Comparison of ENCODE assay signal across 32 cellular contexts in the genomic region with DNA sequence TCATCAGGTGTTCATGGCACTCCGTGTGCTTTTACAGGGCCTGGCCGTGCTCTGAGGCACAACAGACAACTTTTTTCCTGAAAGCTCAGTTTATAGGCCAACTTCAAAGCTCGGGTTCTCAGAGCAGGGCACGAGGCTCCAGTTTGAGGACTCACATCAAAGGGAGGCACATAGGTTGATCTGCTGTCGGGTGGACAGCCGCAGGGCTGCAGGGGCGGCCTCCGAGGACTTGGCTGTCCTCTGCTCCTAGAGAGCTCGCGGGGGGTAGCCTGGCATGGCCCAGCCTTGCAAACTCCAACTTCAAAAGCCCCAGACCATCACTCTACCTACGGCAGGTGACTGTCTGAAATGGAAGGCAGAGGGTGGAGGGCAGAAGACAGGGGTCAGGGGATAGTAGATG.
"Had no signal": no experiment of that assay in that cellular context is flagged by ENCODE, and none has a peak within 500 bp of the region (broad histone marks: within the 10 kb centered on the region; RNA-seq: fewer than 3 reads in every experiment).

No MANE protein-coding gene starts in this region.

- H2AFZ ChIP-seq: neural progenitor cell had no signal

- H3K27me3 Mint-ChIP-seq: memory B cell; stimulated activated naive CD8-positive, alpha-beta T cell treated with anti-CD3 and anti-CD28 coated beads, Interleukin-15, Interleukin-2, amounts not matched to agents 100 ng/mL and 50 ng/mL, for 24 hours had no signal

- H3K27me3 ChIP-seq: colonic mucosa, gastroesophageal sphincter, heart left ventricle, neural progenitor cell, tibial nerve, upper lobe of right lung, uterus had no signal

- H3K9ac ChIP-seq: neural progenitor cell had no signal

- H3K9me3 Mint-ChIP-seq: dendritic cell treated with granulocyte-macrophage colony-stimulating factor and Interleukin-4, amounts not matched to agents 40 ng/mL and 50 ng/mL, for 4 days; endodermal cell; immature natural killer cell; memory B cell; mesothelial cell of epicardium; naive thymus-derived CD4-positive, alpha-beta T cell; nephron; neural progenitor cell; stimulated activated naive B cell treated with anti-CD40 and anti-IgM and Interleukin-4, amounts not matched to agents 10 μg/mL and 1 μg/mL and 100 μg/mL, for 72 hours; stimulated activated naive CD8-positive, alpha-beta T cell treated with anti-CD3 and anti-CD28 coated beads, Interleukin-15, Interleukin-2, amounts not matched to agents 100 ng/mL and 50 ng/mL, for 24 hours had no signal

- H3K4me3 Mint-ChIP-seq: dendritic cell treated with granulocyte-macrophage colony-stimulating factor and Interleukin-4, amounts not matched to agents 40 ng/mL and 50 ng/mL, for 4 days; endodermal cell; immature natural killer cell; memory B cell; mesothelial cell of epicardium; naive thymus-derived CD4-positive, alpha-beta T cell; nephron; neural progenitor cell; stimulated activated naive B cell treated with anti-CD40 and anti-IgM and Interleukin-4, amounts not matched to agents 10 μg/mL and 1 μg/mL and 100 μg/mL, for 72 hours; stimulated activated naive CD8-positive, alpha-beta T cell treated with anti-CD3 and anti-CD28 coated beads, Interleukin-15, Interleukin-2, amounts not matched to agents 100 ng/mL and 50 ng/mL, for 24 hours had no signal

- H3K4me2 ChIP-seq: neural progenitor cell had no signal

- H3K4me3 ChIP-seq: colonic mucosa, gastroesophageal sphincter, heart left ventricle, left ventricle myocardium inferior, lower lobe of right lung, neural progenitor cell, psoas muscle, thoracic aorta, tibial nerve, upper lobe of right lung, uterus had no signal

- H3K27ac Mint-ChIP-seq: dendritic cell treated with granulocyte-macrophage colony-stimulating factor and Interleukin-4, amounts not matched to agents 40 ng/mL and 50 ng/mL, for 4 days; endodermal cell; immature natural killer cell; memory B cell; mesothelial cell of epicardium; naive thymus-derived CD4-positive, alpha-beta T cell; nephron; neural progenitor cell; stimulated activated naive B cell treated with anti-CD40 and anti-IgM and Interleukin-4, amounts not matched to agents 10 μg/mL and 1 μg/mL and 100 μg/mL, for 72 hours; stimulated activated naive CD8-positive, alpha-beta T cell treated with anti-CD3 and anti-CD28 coated beads, Interleukin-15, Interleukin-2, amounts not matched to agents 100 ng/mL and 50 ng/mL, for 24 hours had no signal

- H3K27ac ChIP-seq: colonic mucosa, epithelial cell of prostate, foreskin keratinocyte, gastroesophageal sphincter, heart left ventricle, left ventricle myocardium inferior, lower lobe of right lung, neural progenitor cell, psoas muscle, thoracic aorta, tibial nerve, upper lobe of right lung, uterus had no signal

- FAIRE-seq: small intestine had no signal

- H3K9me3 ChIP-seq: colonic mucosa, gastroesophageal sphincter, heart left ventricle, left ventricle myocardium inferior, lower lobe of right lung, psoas muscle, thoracic aorta, tibial nerve, upper lobe of right lung, uterus had no signal

- H3K36me3 ChIP-seq: colonic mucosa, gastroesophageal sphincter, heart left ventricle, left ventricle myocardium inferior, lower lobe of right lung, neural progenitor cell, thoracic aorta, tibial nerve, upper lobe of right lung, uterus had no signal

- DNase-seq: colonic mucosa; effector CD8-positive, alpha-beta T cell; endodermal cell; foreskin keratinocyte; heart left ventricle; hippocampal formation; immature natural killer cell; islet precursor cell; kidney glomerular epithelial cell; left colon; left ventricle myocardium inferior; lower lobe of right lung; naive thymus-derived CD4-positive, alpha-beta T cell; psoas muscle; right cardiac atrium; small intestine; stimulated activated CD4-positive, alpha-beta T cell treated with anti-CD3 and anti-CD28 coated beads, Interleukin-15, amount 100 ng/mL, for 24 hours; stimulated activated CD4-positive, alpha-beta T cell treated with anti-CD3 and anti-CD28 coated beads, Interleukin-2, amount 100 ng/mL, for 48 hours; stimulated activated naive B cell treated with anti-CD40 and anti-IgM and Interleukin-4, amounts not matched to agents 10 μg/mL and 1 μg/mL and 100 μg/mL, for 72 hours; upper lobe of right lung; uterus had no signal

- ATAC-seq: esophagus mucosa; foreskin keratinocyte; gastroesophageal sphincter; heart left ventricle; left colon; lower lobe of right lung; naive thymus-derived CD4-positive, alpha-beta T cell; psoas muscle; stimulated activated naive B cell treated with anti-CD40 and anti-IgM and Interleukin-4, amounts not matched to agents 10 μg/mL and 1 μg/mL and 100 μg/mL, for 72 hours; upper lobe of right lung had no signal

- H3K4me1 ChIP-seq: colonic mucosa, foreskin keratinocyte, gastroesophageal sphincter, left ventricle myocardium inferior, lower lobe of right lung, psoas muscle, tibial nerve, upper lobe of right lung, uterus had no signal

- H3K4me1 Mint-ChIP-seq: immature natural killer cell; memory B cell; mesothelial cell of epicardium; naive thymus-derived CD4-positive, alpha-beta T cell; stimulated activated naive B cell treated with anti-CD40 and anti-IgM and Interleukin-4, amounts not matched to agents 10 μg/mL and 1 μg/mL and 100 μg/mL, for 72 hours had no signal

- H3K36me3 Mint-ChIP-seq: immature natural killer cell; memory B cell; mesothelial cell of epicardium; naive thymus-derived CD4-positive, alpha-beta T cell; neural progenitor cell had no signal
